Comparison of ENCODE assay signal across 12 cellular contexts in the genomic region with DNA sequence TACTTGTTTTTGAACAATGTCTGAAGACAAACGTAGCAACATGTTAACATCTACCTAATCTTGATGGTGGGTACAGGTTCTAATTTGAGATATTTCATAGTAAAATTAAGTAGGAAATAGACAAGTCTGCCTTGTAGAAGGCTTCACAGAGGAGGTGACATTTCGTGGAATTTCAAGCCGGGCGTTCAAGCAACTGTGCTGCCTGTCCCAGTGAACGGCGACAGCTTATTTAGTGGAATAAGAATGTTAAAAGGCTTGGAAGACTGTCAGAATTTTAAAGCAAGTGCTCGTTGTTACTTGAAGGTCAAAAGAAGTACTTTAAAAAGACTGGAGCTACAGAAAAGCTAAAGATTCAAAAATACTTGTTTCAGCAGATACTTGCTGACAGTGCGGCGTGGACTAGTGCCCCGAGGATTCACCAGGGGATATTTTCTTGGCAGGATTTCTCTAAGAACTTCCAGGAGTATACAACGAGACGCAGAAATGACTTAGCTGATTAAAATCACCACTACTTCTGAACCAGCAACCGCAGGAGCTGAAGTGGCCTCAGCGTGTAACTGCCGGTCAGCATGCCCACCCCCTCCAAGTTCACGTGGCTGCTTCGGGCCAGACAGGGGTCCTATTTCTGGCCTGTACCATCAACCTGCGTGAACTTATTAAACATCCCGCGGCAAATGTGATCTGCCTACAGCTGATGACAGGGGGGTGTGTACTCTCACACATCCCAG. TPM values are rescaled to one million over a fixed set of nuclear protein-coding genes. Genes with fewer than 3 reads are reported as not detected.
DNase-seq lines count a peak whose midpoint lies in the region; ATAC-seq and TF ChIP-seq lines count a peak whose summit lies in the region.
"Had no signal": no experiment of that assay in that cellular context is flagged by ENCODE, and none has a peak within 500 bp of the region (broad histone marks: within the 10 kb centered on the region; RNA-seq: fewer than 3 reads in every experiment).

No MANE protein-coding gene starts in this region.

- H3K9me3 ChIP-seq in gastroesophageal sphincter (no peaks in the 10 kb centered on the region), ovary (no peaks in the 10 kb centered on the region)

- H3K36me3 ChIP-seq in gastroesophageal sphincter (peaks cover 0 to 21% of the 10 kb centered on the region in 2 donors), ovary (no peaks in the 10 kb centered on the region)

- no peak for TF ChIP-seq CTCF in natural killer cell (IDR thresholded peaks at IDR 0.05)
- TF ChIP-seq CTCF in gastroesophageal sphincter (IDR thresholded peaks at IDR 0.05), result no peak
- no peak for TF ChIP-seq CTCF in ovary (IDR thresholded peaks at IDR 0.05)

- WGBS in gastroesophageal sphincter (ENCODE audit: low coverage in 1 of 2), 2 donors, result 17 to 23% methylated on average over 14 to 15 of the region's 20 CpGs
- 16% methylated on average over 20 of the region's 20 CpGs for WGBS in ovary, 3 donors

- TF ChIP-seq POLR2A in gastroesophageal sphincter (IDR thresholded peaks at IDR 0.05) (no peak), ovary (IDR thresholded peaks at IDR 0.05) (no peak)

- H3K36me3 Mint-ChIP-seq in natural killer cell, result no peaks in the 10 kb centered on the region
- no peaks in the 10 kb centered on the region for H3K36me3 Mint-ChIP-seq in natural killer cell treated with Interleukin-12 subunit alpha and Interleukin-12 subunit beta and Interleukin-15 and Interleukin-18, amount 100 ng/mL, for 72 hours

- no peak for TF ChIP-seq EP300 in gastroesophageal sphincter (IDR thresholded peaks at IDR 0.05)
- TF ChIP-seq EP300 in ovary (IDR thresholded peaks at IDR 0.05), result no peak

- H3K4me3 ChIP-seq in gastroesophageal sphincter (peak overlapping the region in 1 of 2 donors; percentile 6), ovary (no peak overlapping the region)
- H3K4me3 ChIP-seq: A549 had no signal

- DNase-seq in natural killer cell (no peak), ovary (peak in 2 of 5 donors; percentile 23 to 44), LoVo (ENCODE audit: low spot score) (no peak)
- DNase-seq in natural killer cell treated with Interleukin-12 subunit alpha and Interleukin-12 subunit beta and Interleukin-15 and Interleukin-18, amount 100 ng/mL, for 72 hours (ENCODE audit: low spot score), result no peak
- no peak for DNase-seq in activated CD4-positive, CD25-positive, alpha-beta regulatory T cell (lab: John Stamatoyannopoulos, UW)
- DNase-seq: DND-41, kidney glomerular epithelial cell had no signal

- no peaks in the 10 kb centered on the region for H3K27me3 Mint-ChIP-seq in natural killer cell (ENCODE audit: low read depth in 2 of 2)
- H3K27me3 Mint-ChIP-seq in natural killer cell treated with Interleukin-12 subunit alpha and Interleukin-12 subunit beta and Interleukin-15 and Interleukin-18, amount 100 ng/mL, for 72 hours, result no peaks in the 10 kb centered on the region

- ATAC-seq in natural killer cell, result no peak
- ATAC-seq in natural killer cell treated with Interleukin-12 subunit alpha and Interleukin-12 subunit beta and Interleukin-15 and Interleukin-18, amount 100 ng/mL, for 72 hours, result no peak
- peak; percentile 11 for ATAC-seq in gastroesophageal sphincter
- ATAC-seq in HG03175 (IDR thresholded peaks at IDR 0.05; ENCODE audit: unreplicated experiment), result no peak
- ATAC-seq in HG03442 (IDR thresholded peaks at IDR 0.05; ENCODE audit: unreplicated experiment), result no peak
- ATAC-seq: A549 had no signal

- H3K9me3 Mint-ChIP-seq in natural killer cell, result no peaks in the 10 kb centered on the region
- no peaks in the 10 kb centered on the region for H3K9me3 Mint-ChIP-seq in natural killer cell treated with Interleukin-12 subunit alpha and Interleukin-12 subunit beta and Interleukin-15 and Interleukin-18, amount 100 ng/mL, for 72 hours
- H3K9me3 Mint-ChIP-seq: T-helper 1 cell treated with Interleukin-12 subunit alpha and Interleukin-12 subunit beta and Interleukin-4 antibody, amounts not matched to agents 30 μg/mL and 1 μg/mL, for 36 hours had no signal

- peak overlapping the region; percentile 46 to 85 (median 72) for H3K27ac ChIP-seq in gastroesophageal sphincter
- H3K27ac ChIP-seq in ovary, result peak overlapping the region; percentile 38 to 44
- H3K27ac ChIP-seq: A549 had no signal

- H3K4me1 ChIP-seq in gastroesophageal sphincter (peaks cover 13 to 83% (median 32%) of the 10 kb centered on the region in 3 donors), ovary (ENCODE audit: insufficient read depth) (peaks cover 38% of the 10 kb centered on the region)

- intact Hi-C loops in natural killer cell (cut with micrococcal nuclease) (no loop called here), ovary (cut with DNase I) (no loop called here)

- H3K4me1 Mint-ChIP-seq in natural killer cell, result peaks cover 76 to 83% of the 10 kb centered on the region in 2 donors
- peaks cover 12 to 57% of the 10 kb centered on the region in 2 donors for H3K4me1 Mint-ChIP-seq in natural killer cell treated with Interleukin-12 subunit alpha and Interleukin-12 subunit beta and Interleukin-15 and Interleukin-18, amount 100 ng/mL, for 72 hours (ENCODE audit: low read depth in 2 of 2)

- H3K27ac Mint-ChIP-seq in natural killer cell, result peak overlapping the region; percentile 79 to 93
- peak overlapping the region in 1 of 2 donors; percentile 31 for H3K27ac Mint-ChIP-seq in natural killer cell treated with Interleukin-12 subunit alpha and Interleukin-12 subunit beta and Interleukin-15 and Interleukin-18, amount 100 ng/mL, for 72 hours
- H3K27ac Mint-ChIP-seq: T-helper 1 cell treated with Interleukin-12 subunit alpha and Interleukin-12 subunit beta and Interleukin-4 antibody, amounts not matched to agents 30 μg/mL and 1 μg/mL, for 36 hours had no signal

- no peak overlapping the region for H3K4me3 Mint-ChIP-seq in natural killer cell
- no peak overlapping the region for H3K4me3 Mint-ChIP-seq in natural killer cell treated with Interleukin-12 subunit alpha and Interleukin-12 subunit beta and Interleukin-15 and Interleukin-18, amount 100 ng/mL, for 72 hours
- H3K4me3 Mint-ChIP-seq: T-helper 1 cell treated with Interleukin-12 subunit alpha and Interleukin-12 subunit beta and Interleukin-4 antibody, amounts not matched to agents 30 μg/mL and 1 μg/mL, for 36 hours had no signal

- no peaks in the 10 kb centered on the region for H3K27me3 ChIP-seq in gastroesophageal sphincter
- no peaks in the 10 kb centered on the region for H3K27me3 ChIP-seq in ovary

RNA-seq across cellular contexts. Expression of a gene that starts 46.5 kb away (rescaled TPM):
- 100 to 1,000 TPM; 120 to 179 (median 124) TPM for total RNA-seq in natural killer cell
- 10 to 100 TPM; 61.3 to 76.4 TPM for total RNA-seq in natural killer cell treated with Interleukin-12 subunit alpha and Interleukin-12 subunit beta and Interleukin-15 and Interleukin-18, amount 100 ng/mL, for 72 hours
- 100 to 1,000 TPM in 1 of 4 donors, 10 to 100 TPM in 3; 74.8 to 103 (median 79.2) TPM for total RNA-seq in gastroesophageal sphincter
- total RNA-seq in ovary, result 100 to 1,000 TPM in 1 of 7 donors, 10 to 100 TPM in 6; 37.8 to 107 (median 80.8) TPM
- 10 to 100 TPM; 25.3 to 63.7 TPM for polyA plus RNA-seq in ovary
